In genomic region chr13:102582256-102582655, GRCh38 we compare ENCODE assay signal across 18 cellular contexts. TPM values are rescaled to one million over a fixed set of nuclear protein-coding genes. Genes with fewer than 3 reads are reported as not detected.
DNase-seq lines count a peak whose midpoint lies in the region; ATAC-seq lines count a peak whose summit lies in the region.
"Had no signal": no experiment of that assay in that cellular context is flagged by ENCODE, and none has a peak within 500 bp of the region (broad histone marks: within the 10 kb centered on the region; RNA-seq: fewer than 3 reads in every experiment).

No MANE protein-coding gene starts in this region.

- ATAC-seq in activated CD8-positive, alpha-beta T cell treated with anti-CD3 and anti-CD28 coated beads, Interleukin-2, amount 10 ng/mL, durations not matched to agents 7 days and 5 days, result peak; percentile 72
- no peak for ATAC-seq in HG03442 (IDR thresholded peaks at IDR 0.05; ENCODE audit: unreplicated experiment)
- ATAC-seq: Panc1 had no signal

- peak; percentile 31 for DNase-seq in activated naive CD4-positive, alpha-beta T cell treated with anti-CD3 and anti-CD28 coated beads, Interleukin-2, amount 10 ng/mL, durations not matched to agents 7 days and 5 days
- no peak for DNase-seq in activated naive CD4-positive, alpha-beta T cell (lab: John Stamatoyannopoulos, UW)
- peak; percentile 51 for DNase-seq in Jurkat, Clone E6-1 (ENCODE audit: low read depth, low spot score)
- peak; percentile 45 for DNase-seq in activated CD8-positive, alpha-beta T cell treated with anti-CD3 and anti-CD28 coated beads, Interleukin-2, amount 10 ng/mL, durations not matched to agents 7 days and 5 days
- DNase-seq in NCI-H510A (lab: John Stamatoyannopoulos, UW) (no peak), NCI-H226 (no peak)
- DNase-seq: C1 segment of cervical spinal cord, DMS79 treated with DMSO at 0.1 percent for 48 hours, HFFc6, KBM-7, NCI-H1092, NCI-H1436 treated with DMSO at 0.1 percent for 48 hours, NCI-H2029 treated with DMSO at 0.1 percent for 48 hours, NCI-H2171, NCI-H446 had no signal

- no peak overlapping the region for H3K27ac Mint-ChIP-seq in activated naive CD4-positive, alpha-beta T cell treated with anti-CD3 and anti-CD28 coated beads, Interleukin-2, amount 10 ng/mL, durations not matched to agents 7 days and 5 days
- peak overlapping the region; percentile 36 for H3K27ac Mint-ChIP-seq in activated CD8-positive, alpha-beta T cell treated with anti-CD3 and anti-CD28 coated beads, Interleukin-2, amount 10 ng/mL, durations not matched to agents 7 days and 5 days
- H3K27ac Mint-ChIP-seq: HFFc6 had no signal

- H3K9me3 Mint-ChIP-seq in activated naive CD4-positive, alpha-beta T cell treated with anti-CD3 and anti-CD28 coated beads, Interleukin-2, amount 10 ng/mL, durations not matched to agents 7 days and 5 days, result no peaks in the 10 kb centered on the region
- H3K9me3 Mint-ChIP-seq in activated CD8-positive, alpha-beta T cell treated with anti-CD3 and anti-CD28 coated beads, Interleukin-2, amount 10 ng/mL, durations not matched to agents 7 days and 5 days (ENCODE audit: insufficient read depth), result peaks cover 8% of the 10 kb centered on the region
- H3K9me3 Mint-ChIP-seq: HFFc6 had no signal

- POLR2A ChIA-PET in activated CD8-positive, alpha-beta T cell treated with anti-CD3 and anti-CD28 coated beads, Interleukin-2, amount 10 ng/mL, durations not matched to agents 7 days and 5 days (lab: Charles Lee), result interaction anchor here (0.6 to 2.6 kb wide), 3 partner anchors 9 to 296 kb away, joined by 3 to 9 read pairs (median 5); no protein-coding TSS in a partner anchor

- peaks cover 18% of the 10 kb centered on the region for H3K4me1 Mint-ChIP-seq in activated naive CD4-positive, alpha-beta T cell treated with anti-CD3 and anti-CD28 coated beads, Interleukin-2, amount 10 ng/mL, durations not matched to agents 7 days and 5 days
- peaks cover 21% of the 10 kb centered on the region for H3K4me1 Mint-ChIP-seq in activated CD8-positive, alpha-beta T cell treated with anti-CD3 and anti-CD28 coated beads, Interleukin-2, amount 10 ng/mL, durations not matched to agents 7 days and 5 days (ENCODE audit: low read depth)

- H3K36me3 Mint-ChIP-seq in activated naive CD4-positive, alpha-beta T cell treated with anti-CD3 and anti-CD28 coated beads, Interleukin-2, amount 10 ng/mL, durations not matched to agents 7 days and 5 days, result no peaks in the 10 kb centered on the region
- H3K36me3 Mint-ChIP-seq in activated CD8-positive, alpha-beta T cell treated with anti-CD3 and anti-CD28 coated beads, Interleukin-2, amount 10 ng/mL, durations not matched to agents 7 days and 5 days (ENCODE audit: low read depth), result no peaks in the 10 kb centered on the region

- CTCF ChIA-PET in activated naive CD4-positive, alpha-beta T cell treated with anti-CD3 and anti-CD28 coated beads, Interleukin-2, amount 10 ng/mL, durations not matched to agents 7 days and 5 days (lab: Charles Lee), result interaction anchor here (0.8 to 4.9 kb wide), 7 partner anchors 10 to 288 kb away, joined by 3 to 38 read pairs (median 8); partner anchors contain the start of gene ERCC5
- CTCF ChIA-PET in activated CD8-positive, alpha-beta T cell treated with anti-CD3 and anti-CD28 coated beads, Interleukin-2, amount 10 ng/mL, durations not matched to agents 7 days and 5 days (lab: Charles Lee), result interaction anchor here (1.3 to 5.5 kb wide), 9 partner anchors 9 to 265 kb away, joined by 3 to 50 read pairs (median 9); partner anchors contain the start of genes BIVM, ERCC5 and POGLUT2

- H3K27me3 Mint-ChIP-seq in activated naive CD4-positive, alpha-beta T cell treated with anti-CD3 and anti-CD28 coated beads, Interleukin-2, amount 10 ng/mL, durations not matched to agents 7 days and 5 days, result peaks cover 10% of the 10 kb centered on the region
- H3K27me3 Mint-ChIP-seq in activated CD8-positive, alpha-beta T cell treated with anti-CD3 and anti-CD28 coated beads, Interleukin-2, amount 10 ng/mL, durations not matched to agents 7 days and 5 days (ENCODE audit: low read depth), result peaks cover 8% of the 10 kb centered on the region

- no peak overlapping the region for H3K4me3 ChIP-seq in Jurkat, Clone E6-1 (ENCODE audit: low read length)
- H3K4me3 ChIP-seq: SJSA1 had no signal

- H3K4me3 Mint-ChIP-seq in activated naive CD4-positive, alpha-beta T cell treated with anti-CD3 and anti-CD28 coated beads, Interleukin-2, amount 10 ng/mL, durations not matched to agents 7 days and 5 days, result no peak overlapping the region
- no peak overlapping the region for H3K4me3 Mint-ChIP-seq in activated CD8-positive, alpha-beta T cell treated with anti-CD3 and anti-CD28 coated beads, Interleukin-2, amount 10 ng/mL, durations not matched to agents 7 days and 5 days
- H3K4me3 Mint-ChIP-seq: HFFc6 had no signal

RNA-seq across cellular contexts. Expression of gene TPP2, which starts 14.5 kb away (rescaled TPM):
- polyA plus RNA-seq in Jurkat, Clone E6-1 (2012; ENCODE audit: insufficient read depth, insufficient read length), result 54.5 TPM
- 10 to 100 TPM; 77.8 to 85.4 TPM for total RNA-seq in activated CD8-positive, alpha-beta T cell treated with anti-CD3 and anti-CD28 coated beads, Interleukin-2, amount 10 ng/mL, durations not matched to agents 7 days and 5 days

Comparison
In these comparisons a context has a peak if more than half of its experiments do, and no peak if none do; other contexts are left out.
1. DNase-seq: peak in activated naive CD4-positive, alpha-beta T cell treated with anti-CD3 and anti-CD28 coated beads, Interleukin-2, amount 10 ng/mL, durations not matched to agents 7 days and 5 days (single experiment), Jurkat, Clone E6-1 (single experiment) and activated CD8-positive, alpha-beta T cell treated with anti-CD3 and anti-CD28 coated beads, Interleukin-2, amount 10 ng/mL, durations not matched to agents 7 days and 5 days (single experiment); none in activated naive CD4-positive, alpha-beta T cell (0 of 4), NCI-H510A (single experiment) and NCI-H226 (single experiment).